Comparison of ENCODE assay signal across 1 cellular context in genomic region chr13:75305057-75305456, GRCh38.
TF ChIP-seq lines count a peak whose summit lies in the region.

No MANE protein-coding gene starts in this region.

TF ChIP-seq in K562, 482 proteins besides CTCF, POLR2A, EP300 and RAD21 (continued from another document and continues in another):
- TF ChIP-seq GTF2F1 (IDR thresholded peaks at IDR 0.05; ENCODE audit: low read depth, low read length) (no peak), ZNF316 (IDR thresholded peaks at IDR 0.05) (no peak), PRPF4 (IDR thresholded peaks at IDR 0.05; ENCODE audit: insufficient read depth, low read depth, low read length, poor library complexity, severe bottlenecking) (no peak), ZFPM2 (CRISPR knock-in tag; IDR thresholded peaks at IDR 0.05) (no peak), ELF2 (CRISPR knock-in tag; IDR thresholded peaks at IDR 0.05) (no peak), MED1 (CRISPR knock-in tag; IDR thresholded peaks at IDR 0.05; ENCODE audit: borderline replicate concordance) (no peak), KLF16 (IDR thresholded peaks at IDR 0.05) (no peak), YY1 (IDR thresholded peaks at IDR 0.05; ENCODE audit: borderline replicate concordance in 1 of 3, control insufficient read depth in 1 of 3, extremely low read depth in 1 of 3, insufficient read depth in 3 of 3, insufficient read length in 1 of 3, insufficient replicate concordance in 2 of 3, low read depth in 1 of 3, low read length in 2 of 3) (peak in 1 of 3 experiments; percentile 30), NR2C1 (IDR thresholded peaks at IDR 0.05) (no peak), NR2C1 (tag; IDR thresholded peaks at IDR 0.05) (no peak), KLF1 (tag; IDR thresholded peaks at IDR 0.05) (no peak), TRIM25 (IDR thresholded peaks at IDR 0.05; ENCODE audit: borderline replicate concordance) (no peak), NR4A1 (CRISPR knock-in tag; IDR thresholded peaks at IDR 0.05) (no peak), NR4A1 (tag; IDR thresholded peaks at IDR 0.05) (no peak), ZNF75A (CRISPR knock-in tag; IDR thresholded peaks at IDR 0.05) (no peak), ZNF609 (CRISPR knock-in tag; IDR thresholded peaks at IDR 0.05; ENCODE audit: borderline replicate concordance) (no peak), ZNF12 (CRISPR knock-in tag; IDR thresholded peaks at IDR 0.05) (no peak), SMARCA5 (IDR thresholded peaks at IDR 0.05) (no peak), ZNF592 (IDR thresholded peaks at IDR 0.05) (peak; percentile 64; the same call in 1 of the 2 replicates), ZNF133 (CRISPR knock-in tag; IDR thresholded peaks at IDR 0.05) (no peak), ID3 (CRISPR knock-in tag; IDR thresholded peaks at IDR 0.05) (no peak), ID3 (tag; IDR thresholded peaks at IDR 0.05) (no peak), ZNF830 (CRISPR knock-in tag; IDR thresholded peaks at IDR 0.05) (no peak), SMAD4 (CRISPR knock-in tag; conservative IDR thresholded peaks at IDR 0.05) (no peak), ZNF407 (IDR thresholded peaks at IDR 0.05; ENCODE audit: low read depth) (no peak), RFX5 (IDR thresholded peaks at IDR 0.05; ENCODE audit: low read depth, low read length) (no peak), EZH2 (IDR thresholded peaks at IDR 0.05; ENCODE audit: borderline replicate concordance, low read depth, low read length) (no peak)
